ENCODE assay signal across 11 cellular contexts in genomic region chr13:41603917-41604316, GRCh38.
DNase-seq lines count a peak whose midpoint lies in the region; ATAC-seq and TF ChIP-seq lines count a peak whose summit lies in the region.
"Had no signal": no experiment of that assay in that cellular context is flagged by ENCODE, and none has a peak within 500 bp of the region (broad histone marks: within the 10 kb centered on the region; RNA-seq: fewer than 3 reads in every experiment).

No MANE protein-coding gene starts in this region.

- TF ChIP-seq POLR2A in adrenal gland (IDR thresholded peaks at IDR 0.05): no peak

- H3K23ac ChIP-seq in neuronal stem cell (ENCODE audit: low read depth, low read length, poor library complexity): no peak overlapping the region

- H2AFZ ChIP-seq in neuronal stem cell (ENCODE audit: low read length): no peak overlapping the region

- no peak overlapping the region for H2BK120ac ChIP-seq in neuronal stem cell (ENCODE audit: low read depth, low read length)

- no peak overlapping the region for H4K8ac ChIP-seq in neuronal stem cell (ENCODE audit: low read depth, low read length)

- 60 to 100% (median 73%) methylated on average over 1 of the region's 1 CpG for WGBS in adrenal gland, 4 donors
- no CpG with 5 or more reads among the region's 1 CpG for whole genome bisulfite sequencing in neuronal stem cell (ENCODE audit: extremely low coverage in 2 of 2, insufficient read length in 2 of 2, insufficient replicate concordance in 1 of 2), 2 donors

- H3K4me2 ChIP-seq in neuronal stem cell (ENCODE audit: insufficient read depth, low read length, poor library complexity, severe bottlenecking): no peak overlapping the region

- H2BK15ac ChIP-seq in neuronal stem cell (ENCODE audit: low read length): no peak overlapping the region

- no peak overlapping the region for H4K91ac ChIP-seq in neuronal stem cell (ENCODE audit: low read depth, low read length, poor library complexity)

- H3K27me3 ChIP-seq in adrenal gland: no peaks in the 10 kb centered on the region
- no peaks in the 10 kb centered on the region for H3K27me3 ChIP-seq in neuronal stem cell (ENCODE audit: control insufficient read depth in 3 of 3, insufficient read depth in 3 of 3, low read depth in 1 of 3, low read length in 3 of 3)

- H3K36me3 ChIP-seq in adrenal gland (replicated peaks in 1 of 2): no peaks in the 10 kb centered on the region
- H3K36me3 ChIP-seq in neuronal stem cell (replicated peaks in 1 of 2; ENCODE audit: control insufficient read depth in 2 of 2, insufficient read depth in 2 of 2, low read length in 2 of 2): peaks cover 0 to 16% of the 10 kb centered on the region in 2 donors

- H3K27ac ChIP-seq in adrenal gland: no peak overlapping the region
- H3K27ac ChIP-seq in neuronal stem cell (replicated peaks; ENCODE audit: low read length): no peak overlapping the region

- H2BK12ac ChIP-seq in neuronal stem cell (ENCODE audit: low read length): no peak overlapping the region

- H3K79me1 ChIP-seq in neuronal stem cell (ENCODE audit: low read depth, low read length): no peaks in the 10 kb centered on the region

- no peak overlapping the region for H3K4ac ChIP-seq in neuronal stem cell (ENCODE audit: low read length)

- H2AK5ac ChIP-seq in neuronal stem cell (ENCODE audit: low read depth, low read length): no peak overlapping the region

- no peak overlapping the region for H3K14ac ChIP-seq in neuronal stem cell (ENCODE audit: low read length)

- ATAC-seq in GM21360 (IDR thresholded peaks at IDR 0.05; ENCODE audit: unreplicated experiment): no peak

- H3K4me3 ChIP-seq in adrenal gland (no peak overlapping the region), neuronal stem cell (ENCODE audit: low read length in 2 of 2) (no peak overlapping the region)

- DNase-seq in NCI-H2171 treated with DMSO at 0.1 percent for 48 hours (lab: John Stamatoyannopoulos, UW) (peak; percentile 2), NCI-H2171 (lab: John Stamatoyannopoulos, UW) (no peak), HT-29 (ENCODE audit: low spot score) (peak; percentile 84), adrenal gland (peak in 6 of 7 donors; percentile 28 to 58 (median 44)), kidney tubule cell (ENCODE audit: low spot score) (peak; percentile 92), neuronal stem cell (ENCODE audit: low spot score) (no peak), germinal center (ENCODE audit: low spot score) (no peak)
- DNase-seq: 8988T; activated naive CD4-positive, alpha-beta T cell; right cardiac atrium had no signal

- H2BK5ac ChIP-seq in neuronal stem cell (ENCODE audit: low read length): no peak overlapping the region

- no peak overlapping the region for H3K9ac ChIP-seq in neuronal stem cell (ENCODE audit: low read depth, low read length, poor library complexity)

- no peak for TF ChIP-seq CTCF in adrenal gland (IDR thresholded peaks at IDR 0.05)

- H3K18ac ChIP-seq in neuronal stem cell (ENCODE audit: low read length): no peak overlapping the region

- H3K4me1 ChIP-seq in adrenal gland (replicated peaks in 1 of 2) (no peaks in the 10 kb centered on the region), neuronal stem cell (ENCODE audit: control insufficient read depth in 2 of 2, insufficient read depth in 1 of 2, low read depth in 1 of 2, low read length in 2 of 2) (no peaks in the 10 kb centered on the region)

- intact Hi-C loops in adrenal gland (cut with DNase I): no loop called here

- H3K9me3 ChIP-seq in adrenal gland (replicated peaks in 1 of 3) (no peaks in the 10 kb centered on the region), neuronal stem cell (replicated peaks in 1 of 2; ENCODE audit: control insufficient read depth in 2 of 2, insufficient read depth in 1 of 2, low read depth in 1 of 2, low read length in 2 of 2) (no peaks in the 10 kb centered on the region)

Comparison
In these comparisons a context has a peak if more than half of its experiments do, and no peak if none do; other contexts are left out.
1. DNase-seq: peak in NCI-H2171 treated with DMSO at 0.1 percent for 48 hours (single experiment), HT-29 (single experiment), adrenal gland (6 of 7) and kidney tubule cell (single experiment); none in NCI-H2171 (single experiment), neuronal stem cell (single experiment) and germinal center (single experiment).